20 cellular contexts compared by ENCODE assay signal in genomic region chr19:29480507-29480906, GRCh38. TPM values are rescaled to one million over a fixed set of nuclear protein-coding genes. Genes with fewer than 3 reads are reported as not detected.
DNase-seq lines count a peak whose midpoint lies in the region; ATAC-seq and TF ChIP-seq lines count a peak whose summit lies in the region.
"Had no signal": no experiment of that assay in that cellular context is flagged by ENCODE, and none has a peak within 500 bp of the region (broad histone marks: within the 10 kb centered on the region; RNA-seq: fewer than 3 reads in every experiment).

No MANE protein-coding gene starts in this region.

- peaks cover 6% of the 10 kb centered on the region for H3K9me3 Mint-ChIP-seq in activated CD4-positive, alpha-beta T cell treated with anti-CD3 and anti-CD28 coated beads, Interleukin-2, amount 10 ng/mL, durations not matched to agents 24 days and 14 days
- H3K9me3 Mint-ChIP-seq in activated CD4-positive, alpha-beta T cell treated with anti-CD3 and anti-CD28 coated beads for 36 hours (ENCODE audit: low read depth): peaks cover 11% of the 10 kb centered on the region
- H3K9me3 Mint-ChIP-seq in endodermal cell: peaks cover 13% of the 10 kb centered on the region

- TF ChIP-seq CTCF in endodermal cell (conservative IDR thresholded peaks at IDR 0.05): no peak
- TF ChIP-seq CTCF in spleen (IDR thresholded peaks at IDR 0.05 in 8 of 11, conservative IDR thresholded peaks at IDR 0.05 in 3 of 11): no peak

- H3K36me3 ChIP-seq in endodermal cell (ENCODE audit: control insufficient read depth, insufficient read depth, low read length): no peaks in the 10 kb centered on the region
- H3K36me3 ChIP-seq in spleen: no peaks in the 10 kb centered on the region
- no peaks in the 10 kb centered on the region for H3K36me3 ChIP-seq in MG63
- H3K36me3 ChIP-seq: BLaER1 had no signal

- no peaks in the 10 kb centered on the region for H3K9me3 ChIP-seq in endodermal cell (ENCODE audit: control insufficient read depth, low read length)
- peaks cover 0 to 31% (median 21%) of the 10 kb centered on the region in 8 donors for H3K9me3 ChIP-seq in spleen
- 0 out of 2 replicates have a peak, but pooled peaks cover 2% of the 10 kb centered on the region for H3K9me3 ChIP-seq in MG63
- H3K9me3 ChIP-seq: Caco-2 had no signal

- H3K4me3 ChIP-seq in endodermal cell (ENCODE audit: low read length): no peak overlapping the region
- H3K4me3 ChIP-seq in spleen: no peak overlapping the region
- no peak overlapping the region for H3K4me3 ChIP-seq in MG63
- H3K4me3 ChIP-seq: BLaER1, GM12878, GM23338 had no signal

- no peak for ATAC-seq in activated CD4-positive, alpha-beta T cell treated with anti-CD3 and anti-CD28 coated beads for 36 hours
- no peak for ATAC-seq in GM21619 (IDR thresholded peaks at IDR 0.05; ENCODE audit: unreplicated experiment)
- ATAC-seq: GM12878, GM23338 had no signal

- H3K9ac ChIP-seq in endodermal cell (ENCODE audit: extremely low read depth, low read length, poor library complexity, severe bottlenecking): no peak overlapping the region
- H3K9ac ChIP-seq: BLaER1 had no signal

- no peak overlapping the region for H3K4me3 Mint-ChIP-seq in activated CD4-positive, alpha-beta T cell treated with anti-CD3 and anti-CD28 coated beads, Interleukin-2, amount 10 ng/mL, durations not matched to agents 24 days and 14 days
- H3K4me3 Mint-ChIP-seq in activated CD4-positive, alpha-beta T cell treated with anti-CD3 and anti-CD28 coated beads for 36 hours: no peak overlapping the region
- H3K4me3 Mint-ChIP-seq in endodermal cell: no peak overlapping the region
- H3K4me3 Mint-ChIP-seq: CD8-positive, alpha-beta memory T cell; GM23338 had no signal

- intact Hi-C loops in activated CD4-positive, alpha-beta T cell treated with anti-CD3 and anti-CD28 coated beads, Interleukin-2, amount 10 ng/mL, durations not matched to agents 24 days and 14 days (cut with micrococcal nuclease): no loop called here
- intact Hi-C loops in activated CD4-positive, alpha-beta T cell treated with anti-CD3 and anti-CD28 coated beads for 36 hours (cut with DNase I, micrococcal nuclease): no loop called here
- intact Hi-C loops in spleen (cut with DNase I; ENCODE audit: low total_unique reads): no loop called here

- no peak for TF ChIP-seq POLR2A in spleen (IDR thresholded peaks at IDR 0.05)

- no peak overlapping the region for H3K27ac Mint-ChIP-seq in activated CD4-positive, alpha-beta T cell treated with anti-CD3 and anti-CD28 coated beads, Interleukin-2, amount 10 ng/mL, durations not matched to agents 24 days and 14 days
- no peak overlapping the region for H3K27ac Mint-ChIP-seq in activated CD4-positive, alpha-beta T cell treated with anti-CD3 and anti-CD28 coated beads for 36 hours
- no peak overlapping the region for H3K27ac Mint-ChIP-seq in endodermal cell
- H3K27ac Mint-ChIP-seq: CD8-positive, alpha-beta memory T cell; GM23338 had no signal

- 67 to 71% methylated on average over 1 to 7 of the region's 7 CpGs for WGBS in endodermal cell (ENCODE audit: insufficient coverage in 1 of 2, insufficient read length in 1 of 2), 2 experiments
- 72 to 94% (median 78%) methylated on average over 6 to 7 of the region's 7 CpGs for WGBS in spleen, 5 donors

- H3K27me3 ChIP-seq in endodermal cell (ENCODE audit: control insufficient read depth, insufficient read depth, low read length, poor library complexity, severe bottlenecking) (no peaks in the 10 kb centered on the region), spleen (replicated peaks in 1 of 7) (peaks cover 0 to 50% (median 0%) of the 10 kb centered on the region in 7 donors), MG63 (no peaks in the 10 kb centered on the region)
- H3K27me3 ChIP-seq: BLaER1 had no signal

- POLR2A ChIA-PET in activated CD4-positive, alpha-beta T cell treated with anti-CD3 and anti-CD28 coated beads for 36 hours (lab: Charles Lee): no interaction called here

- DNase-seq in activated CD4-positive, alpha-beta T cell treated with anti-CD3 and anti-CD28 coated beads, Interleukin-2, amount 10 ng/mL, durations not matched to agents 24 days and 14 days: peak; percentile 18
- DNase-seq in activated CD4-positive, alpha-beta T cell treated with anti-CD3 and anti-CD28 coated beads for 36 hours: no peak
- DNase-seq in endodermal cell (peak; percentile 18), mesenteric fat pad (ENCODE audit: low spot score) (peak; percentile 43), spleen (peak; percentile 32), MG63 (no peak)
- no peak for DNase-seq in stimulated activated CD4-positive, alpha-beta T cell treated with anti-CD3 and anti-CD28 coated beads, Interleukin-4, amount 100 ng/mL, for 4 hours
- DNase-seq: AML-193; Caco-2; CD8-positive, alpha-beta memory T cell; DMS53; GF-D8; H7 had no signal

- H3K4me1 Mint-ChIP-seq in activated CD4-positive, alpha-beta T cell treated with anti-CD3 and anti-CD28 coated beads, Interleukin-2, amount 10 ng/mL, durations not matched to agents 24 days and 14 days: no peaks in the 10 kb centered on the region
- no peaks in the 10 kb centered on the region for H3K4me1 Mint-ChIP-seq in activated CD4-positive, alpha-beta T cell treated with anti-CD3 and anti-CD28 coated beads for 36 hours
- no peaks in the 10 kb centered on the region for H3K4me1 Mint-ChIP-seq in endodermal cell
- H3K4me1 Mint-ChIP-seq: CD8-positive, alpha-beta memory T cell had no signal

- no peaks in the 10 kb centered on the region for H3K36me3 Mint-ChIP-seq in activated CD4-positive, alpha-beta T cell treated with anti-CD3 and anti-CD28 coated beads, Interleukin-2, amount 10 ng/mL, durations not matched to agents 24 days and 14 days (ENCODE audit: low read depth)
- peaks cover 3% of the 10 kb centered on the region for H3K36me3 Mint-ChIP-seq in activated CD4-positive, alpha-beta T cell treated with anti-CD3 and anti-CD28 coated beads for 36 hours (ENCODE audit: low read depth)
- no peaks in the 10 kb centered on the region for H3K36me3 Mint-ChIP-seq in endodermal cell (ENCODE audit: low read depth)

- CTCF ChIA-PET in activated CD4-positive, alpha-beta T cell treated with anti-CD3 and anti-CD28 coated beads for 36 hours (lab: Charles Lee): no interaction called here

- H3K4me1 ChIP-seq in endodermal cell (ENCODE audit: control insufficient read depth, insufficient read depth, low read length): no peaks in the 10 kb centered on the region
- H3K4me1 ChIP-seq in spleen: no peaks in the 10 kb centered on the region
- H3K4me1 ChIP-seq: Caco-2 had no signal

- no peaks in the 10 kb centered on the region for H3K27me3 Mint-ChIP-seq in activated CD4-positive, alpha-beta T cell treated with anti-CD3 and anti-CD28 coated beads, Interleukin-2, amount 10 ng/mL, durations not matched to agents 24 days and 14 days
- H3K27me3 Mint-ChIP-seq in activated CD4-positive, alpha-beta T cell treated with anti-CD3 and anti-CD28 coated beads for 36 hours: peaks cover 12% of the 10 kb centered on the region
- H3K27me3 Mint-ChIP-seq in endodermal cell (ENCODE audit: insufficient read depth): peaks cover 4% of the 10 kb centered on the region

- H3K27ac ChIP-seq in endodermal cell (ENCODE audit: low read depth, low read length): no peak overlapping the region
- H3K27ac ChIP-seq in spleen: no peak overlapping the region
- H3K27ac ChIP-seq: 22Rv1, BLaER1 had no signal

RNA-seq across cellular contexts. Expression of gene VSTM2B, which starts 45.3 kb away (rescaled TPM):
- not detected in 2 replicates for total RNA-seq in activated CD4-positive, alpha-beta T cell treated with anti-CD3 and anti-CD28 coated beads, Interleukin-2, amount 10 ng/mL, durations not matched to agents 24 days and 14 days
- total RNA-seq in activated CD4-positive, alpha-beta T cell treated with anti-CD3 and anti-CD28 coated beads for 36 hours: not detected
- total RNA-seq in endodermal cell: under 1 TPM in 1 of 2 donors, not detected in 1; 0.18 TPM
- 1.0 TPM for polyA plus RNA-seq in endodermal cell (2013, experiment 1 of 2)
- polyA plus RNA-seq in endodermal cell (2013, experiment 2 of 2): 1.5 TPM
- not detected for total RNA-seq in mesenteric fat pad
- not detected for total RNA-seq in spleen
- polyA plus RNA-seq in spleen: not detected
- total RNA-seq in MG63 (2014; rRNA removed; shearing (Covaris generic); ENCODE audit: low replicate concordance): not detected in 2 replicates
- total RNA-seq: A673; Caco-2; CD8-positive, alpha-beta memory T cell; GM12878; HT-29 had no signal
- polyA plus RNA-seq: CD8-positive, alpha-beta memory T cell; GM12878 had no signal

Comparison
In these comparisons a context has a peak if more than half of its experiments do, and no peak if none do; other contexts are left out.
1. DNase-seq: peak in activated CD4-positive, alpha-beta T cell treated with anti-CD3 and anti-CD28 coated beads, Interleukin-2, amount 10 ng/mL, durations not matched to agents 24 days and 14 days (single experiment), endodermal cell (single experiment), mesenteric fat pad (single experiment) and spleen (single experiment); none in activated CD4-positive, alpha-beta T cell treated with anti-CD3 and anti-CD28 coated beads for 36 hours (single experiment), stimulated activated CD4-positive, alpha-beta T cell treated with anti-CD3 and anti-CD28 coated beads, Interleukin-4, amount 100 ng/mL, for 4 hours (0 of 2) and MG63 (single experiment).